ENCODE assay signal across 1 cellular context in the genomic region with DNA sequence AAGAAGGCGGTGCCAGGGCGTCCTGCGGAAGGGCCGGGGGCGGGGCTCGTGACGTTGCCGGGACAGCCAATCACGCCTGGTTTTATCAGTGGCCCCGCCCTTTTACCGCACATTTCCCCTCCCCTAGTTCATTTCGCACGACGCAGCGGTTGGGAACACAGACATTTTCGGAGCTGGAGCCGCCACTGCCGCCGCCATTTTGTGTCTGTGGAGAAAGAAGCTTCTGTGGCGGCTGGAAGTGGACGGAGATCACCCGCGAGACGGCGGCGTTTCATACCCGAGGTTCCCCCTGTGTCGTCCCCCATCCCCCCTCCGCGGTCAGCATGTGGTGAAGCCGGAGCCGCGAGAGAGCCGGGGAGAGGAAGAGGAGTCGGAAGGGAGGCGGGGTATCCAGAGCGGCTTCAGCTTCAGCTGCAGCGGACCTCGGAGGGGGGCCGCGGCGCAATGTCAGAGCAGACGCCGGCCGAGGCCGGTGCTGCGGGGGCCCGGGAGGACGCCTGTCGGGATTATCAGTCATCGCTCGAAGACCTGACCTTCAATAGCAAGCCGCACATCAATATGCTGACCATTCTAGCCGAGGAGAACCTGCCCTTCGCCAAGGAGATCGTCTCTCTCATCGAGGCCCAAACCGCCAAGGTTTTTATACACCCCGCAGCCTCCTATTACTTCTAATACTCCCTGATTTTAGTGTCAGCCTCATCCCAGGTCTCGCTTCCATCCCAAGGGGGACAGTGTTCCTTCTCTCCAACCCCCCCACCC.
TF ChIP-seq lines count a peak whose summit lies in the region.

A gene with protein sequence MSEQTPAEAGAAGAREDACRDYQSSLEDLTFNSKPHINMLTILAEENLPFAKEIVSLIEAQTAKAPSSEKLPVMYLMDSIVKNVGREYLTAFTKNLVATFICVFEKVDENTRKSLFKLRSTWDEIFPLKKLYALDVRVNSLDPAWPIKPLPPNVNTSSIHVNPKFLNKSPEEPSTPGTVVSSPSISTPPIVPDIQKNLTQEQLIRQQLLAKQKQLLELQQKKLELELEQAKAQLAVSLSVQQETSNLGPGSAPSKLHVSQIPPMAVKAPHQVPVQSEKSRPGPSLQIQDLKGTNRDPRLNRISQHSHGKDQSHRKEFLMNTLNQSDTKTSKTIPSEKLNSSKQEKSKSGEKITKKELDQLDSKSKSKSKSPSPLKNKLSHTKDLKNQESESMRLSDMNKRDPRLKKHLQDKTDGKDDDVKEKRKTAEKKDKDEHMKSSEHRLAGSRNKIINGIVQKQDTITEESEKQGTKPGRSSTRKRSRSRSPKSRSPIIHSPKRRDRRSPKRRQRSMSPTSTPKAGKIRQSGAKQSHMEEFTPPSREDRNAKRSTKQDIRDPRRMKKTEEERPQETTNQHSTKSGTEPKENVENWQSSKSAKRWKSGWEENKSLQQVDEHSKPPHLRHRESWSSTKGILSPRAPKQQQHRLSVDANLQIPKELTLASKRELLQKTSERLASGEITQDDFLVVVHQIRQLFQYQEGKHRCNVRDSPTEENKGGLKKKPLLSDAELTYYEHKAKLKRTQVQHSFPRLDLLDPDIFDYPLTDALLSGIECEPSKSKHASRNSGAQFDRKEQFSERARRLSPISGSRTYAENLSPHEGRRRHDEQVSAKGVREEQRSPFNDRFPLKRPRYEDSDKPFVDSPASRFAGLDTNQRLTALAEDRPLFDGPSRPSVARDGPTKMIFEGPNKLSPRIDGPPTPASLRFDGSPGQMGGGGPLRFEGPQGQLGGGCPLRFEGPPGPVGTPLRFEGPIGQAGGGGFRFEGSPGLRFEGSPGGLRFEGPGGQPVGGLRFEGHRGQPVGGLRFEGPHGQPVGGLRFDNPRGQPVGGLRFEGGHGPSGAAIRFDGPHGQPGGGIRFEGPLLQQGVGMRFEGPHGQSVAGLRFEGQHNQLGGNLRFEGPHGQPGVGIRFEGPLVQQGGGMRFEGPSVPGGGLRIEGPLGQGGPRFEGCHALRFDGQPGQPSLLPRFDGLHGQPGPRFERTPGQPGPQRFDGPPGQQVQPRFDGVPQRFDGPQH (N-terminal part only) (plus strand): TSS at position 136 of the 759 bp plus-strand sequence. CDS start 309 bp downstream, at position 445.

TF ChIP-seq in H1, 55 proteins besides CTCF, POLR2A, EP300 and RAD21:
- TF ChIP-seq FOSL1 (IDR thresholded peaks at IDR 0.05; ENCODE audit: insufficient read depth, low read depth, low read length) (no peak), KDM4A (IDR thresholded peaks at IDR 0.05; ENCODE audit: low read depth, low read length, severe bottlenecking) (peak; percentile 37), GTF2F1 (IDR thresholded peaks at IDR 0.05; ENCODE audit: borderline replicate concordance, low read depth, low read length) (peak; percentile 66; the same call in 1 of the 2 replicates), YY1 (IDR thresholded peaks at IDR 0.05; ENCODE audit: low read depth, low read length) (peak; percentile 96), TEAD4 (IDR thresholded peaks at IDR 0.05; ENCODE audit: low read depth, low read length) (peak; percentile 35; the same call in 1 of the 2 replicates), POLR2AphosphoS5 (IDR thresholded peaks at IDR 0.05; ENCODE audit: low read depth, low read length) (peak; percentile 96), PHF8 (conservative IDR thresholded peaks at IDR 0.05; ENCODE audit: low read depth, low read length) (peak; percentile 83), CREB1 (IDR thresholded peaks at IDR 0.05) (peak; percentile 29; the same call in 1 of the 2 replicates), TBP (IDR thresholded peaks at IDR 0.05; ENCODE audit: low read depth, low read length) (peak; percentile 95), TAF1 (IDR thresholded peaks at IDR 0.05; ENCODE audit: low read depth, low read length) (peak; percentile 98), JUND (IDR thresholded peaks at IDR 0.05; ENCODE audit: low read length) (no peak), SIN3A (conservative IDR thresholded peaks at IDR 0.05 in 1 of 2, IDR thresholded peaks at IDR 0.05 in 1 of 2; ENCODE audit: low read depth in 1 of 2, low read length in 2 of 2) (peak in 1 of 2 experiments; percentile 90; a peak in 2 of 4 replicates), TAF7 (optimal IDR thresholded peaks at IDR 0.05; ENCODE audit: borderline replicate concordance, low read depth, low read length) (peak; percentile 97), MAFK (IDR thresholded peaks at IDR 0.05; ENCODE audit: low read depth, low read length) (no peak)
- TF ChIP-seq, protein P1, sequence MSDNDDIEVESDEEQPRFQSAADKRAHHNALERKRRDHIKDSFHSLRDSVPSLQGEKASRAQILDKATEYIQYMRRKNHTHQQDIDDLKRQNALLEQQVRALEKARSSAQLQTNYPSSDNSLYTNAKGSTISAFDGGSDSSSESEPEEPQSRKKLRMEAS (IDR thresholded peaks at IDR 0.05): 0 out of 2 replicates have a peak, but pooled peaks have one; percentile 20
- TF ChIP-seq, protein P2, sequence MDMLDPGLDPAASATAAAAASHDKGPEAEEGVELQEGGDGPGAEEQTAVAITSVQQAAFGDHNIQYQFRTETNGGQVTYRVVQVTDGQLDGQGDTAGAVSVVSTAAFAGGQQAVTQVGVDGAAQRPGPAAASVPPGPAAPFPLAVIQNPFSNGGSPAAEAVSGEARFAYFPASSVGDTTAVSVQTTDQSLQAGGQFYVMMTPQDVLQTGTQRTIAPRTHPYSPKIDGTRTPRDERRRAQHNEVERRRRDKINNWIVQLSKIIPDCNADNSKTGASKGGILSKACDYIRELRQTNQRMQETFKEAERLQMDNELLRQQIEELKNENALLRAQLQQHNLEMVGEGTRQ (IDR thresholded peaks at IDR 0.05; ENCODE audit: low read length): peak; percentile 34; the same call in 1 of the 2 replicates
